Comparison of ENCODE assay signal across 1 cellular context in genomic region chr16:2009791-2010510, GRCh38.
TF ChIP-seq lines count a peak whose summit lies in the region.

Gene ZNF598 (minus strand): TSS chr16:2009821.

TF ChIP-seq in HepG2, 621 proteins besides CTCF, POLR2A, EP300 and RAD21 (continued from another document and continues in another):
- TF ChIP-seq, protein P1, sequence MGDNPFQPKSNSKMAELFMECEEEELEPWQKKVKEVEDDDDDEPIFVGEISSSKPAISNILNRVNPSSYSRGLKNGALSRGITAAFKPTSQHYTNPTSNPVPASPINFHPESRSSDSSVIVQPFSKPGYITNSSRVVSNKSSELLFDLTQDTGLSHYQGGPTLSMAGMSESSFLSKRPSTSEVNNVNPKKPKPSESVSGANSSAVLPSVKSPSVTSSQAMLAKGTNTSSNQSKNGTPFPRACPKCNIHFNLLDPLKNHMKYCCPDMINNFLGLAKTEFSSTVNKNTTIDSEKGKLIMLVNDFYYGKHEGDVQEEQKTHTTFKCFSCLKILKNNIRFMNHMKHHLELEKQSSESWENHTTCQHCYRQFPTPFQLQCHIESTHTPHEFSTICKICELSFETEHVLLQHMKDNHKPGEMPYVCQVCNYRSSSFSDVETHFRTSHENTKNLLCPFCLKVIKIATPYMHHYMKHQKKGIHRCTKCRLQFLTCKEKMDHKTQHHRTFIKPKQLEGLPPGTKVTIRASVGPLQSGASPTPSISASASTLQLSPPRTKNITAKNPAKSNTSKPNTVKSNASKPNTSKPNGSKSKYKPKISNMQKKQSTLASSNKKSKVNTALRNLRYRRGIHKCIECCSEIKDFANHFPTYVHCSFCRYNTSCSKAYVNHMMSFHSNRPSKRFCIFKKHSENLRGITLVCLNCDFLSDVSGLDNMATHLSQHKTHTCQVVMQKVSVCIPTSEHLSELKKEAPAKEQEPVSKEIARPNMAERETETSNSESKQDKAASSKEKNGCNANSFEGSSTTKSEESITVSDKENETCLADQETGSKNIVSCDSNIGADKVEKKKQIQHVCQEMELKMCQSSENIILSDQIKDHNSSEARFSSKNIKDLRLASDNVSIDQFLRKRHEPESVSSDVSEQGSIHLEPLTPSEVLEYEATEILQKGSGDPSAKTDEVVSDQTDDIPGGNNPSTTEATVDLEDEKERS (CRISPR knock-in tag; IDR thresholded peaks at IDR 0.05): peak; percentile 74
- peak; percentile 40 for TF ChIP-seq RBM22 (optimal IDR thresholded peaks at IDR 0.05; ENCODE audit: low read length)
- peak; percentile 63; the same call in 1 of the 2 replicates for TF ChIP-seq GLI4 (CRISPR knock-in tag; IDR thresholded peaks at IDR 0.05; ENCODE audit: borderline replicate concordance)
- peak; percentile 92 for TF ChIP-seq SPEN (CRISPR knock-in tag; IDR thresholded peaks at IDR 0.05; ENCODE audit: low read depth)
- peak; percentile 39; the same call in 1 of the 2 replicates for TF ChIP-seq SIN3A (IDR thresholded peaks at IDR 0.05; ENCODE audit: borderline replicate concordance, low read depth, low read length)
- TF ChIP-seq, protein P2, sequence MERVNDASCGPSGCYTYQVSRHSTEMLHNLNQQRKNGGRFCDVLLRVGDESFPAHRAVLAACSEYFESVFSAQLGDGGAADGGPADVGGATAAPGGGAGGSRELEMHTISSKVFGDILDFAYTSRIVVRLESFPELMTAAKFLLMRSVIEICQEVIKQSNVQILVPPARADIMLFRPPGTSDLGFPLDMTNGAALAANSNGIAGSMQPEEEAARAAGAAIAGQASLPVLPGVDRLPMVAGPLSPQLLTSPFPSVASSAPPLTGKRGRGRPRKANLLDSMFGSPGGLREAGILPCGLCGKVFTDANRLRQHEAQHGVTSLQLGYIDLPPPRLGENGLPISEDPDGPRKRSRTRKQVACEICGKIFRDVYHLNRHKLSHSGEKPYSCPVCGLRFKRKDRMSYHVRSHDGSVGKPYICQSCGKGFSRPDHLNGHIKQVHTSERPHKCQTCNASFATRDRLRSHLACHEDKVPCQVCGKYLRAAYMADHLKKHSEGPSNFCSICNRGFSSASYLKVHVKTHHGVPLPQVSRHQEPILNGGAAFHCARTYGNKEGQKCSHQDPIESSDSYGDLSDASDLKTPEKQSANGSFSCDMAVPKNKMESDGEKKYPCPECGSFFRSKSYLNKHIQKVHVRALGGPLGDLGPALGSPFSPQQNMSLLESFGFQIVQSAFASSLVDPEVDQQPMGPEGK (CRISPR knock-in tag; IDR thresholded peaks at IDR 0.05): 0 out of 2 replicates have a peak, but pooled peaks have one; percentile 22
- peak; percentile 64; the same call in 1 of the 2 replicates for TF ChIP-seq MTA1 (CRISPR knock-in tag; IDR thresholded peaks at IDR 0.05; ENCODE audit: borderline replicate concordance)
- peak; percentile 78; the same call in 1 of the 2 replicates for TF ChIP-seq SRY (CRISPR knock-in tag; IDR thresholded peaks at IDR 0.05)
- TF ChIP-seq, protein P3, sequence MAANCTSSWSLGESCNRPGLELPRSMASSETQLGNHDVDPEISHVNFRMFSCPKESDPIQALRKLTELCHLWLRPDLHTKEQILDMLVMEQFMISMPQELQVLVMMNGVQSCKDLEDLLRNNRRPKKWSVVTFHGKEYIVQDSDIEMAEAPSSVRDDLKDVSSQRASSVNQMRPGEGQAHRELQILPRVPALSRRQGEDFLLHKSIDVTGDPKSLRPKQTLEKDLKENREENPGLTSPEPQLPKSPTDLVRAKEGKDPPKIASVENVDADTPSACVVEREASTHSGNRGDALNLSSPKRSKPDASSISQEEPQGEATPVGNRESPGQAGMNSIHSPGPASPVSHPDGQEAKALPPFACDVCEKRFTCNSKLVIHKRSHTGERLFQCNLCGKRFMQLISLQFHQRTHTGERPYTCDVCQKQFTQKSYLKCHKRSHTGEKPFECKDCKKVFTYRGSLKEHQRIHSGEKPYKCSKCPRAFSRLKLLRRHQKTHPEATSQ (CRISPR knock-in tag; IDR thresholded peaks at IDR 0.05; ENCODE audit: borderline replicate concordance): no peak
- TF ChIP-seq HCFC1 (IDR thresholded peaks at IDR 0.05; ENCODE audit: low read depth, low read length): peak; percentile 54
- TF ChIP-seq NR2F2 (IDR thresholded peaks at IDR 0.05; ENCODE audit: borderline replicate concordance, low read depth): no peak
- TF ChIP-seq ISL2 (CRISPR knock-in tag; IDR thresholded peaks at IDR 0.05): peak; percentile 33; the same call in 1 of the 2 replicates
- TF ChIP-seq NFE2L2 (IDR thresholded peaks at IDR 0.05; ENCODE audit: low read length): no peak
- TF ChIP-seq MEF2D (CRISPR knock-in tag; IDR thresholded peaks at IDR 0.05): peak; percentile 52
- 0 out of 2 replicates have a peak, but pooled peaks have one; percentile 16 for TF ChIP-seq ZBTB43 (CRISPR knock-in tag; conservative IDR thresholded peaks at IDR 0.05)
- no peak for TF ChIP-seq ZNF878 (CRISPR knock-in tag; IDR thresholded peaks at IDR 0.05)
- TF ChIP-seq TMF1 (CRISPR knock-in tag; IDR thresholded peaks at IDR 0.05; ENCODE audit: low read depth): no peak
- TF ChIP-seq, protein P4, sequence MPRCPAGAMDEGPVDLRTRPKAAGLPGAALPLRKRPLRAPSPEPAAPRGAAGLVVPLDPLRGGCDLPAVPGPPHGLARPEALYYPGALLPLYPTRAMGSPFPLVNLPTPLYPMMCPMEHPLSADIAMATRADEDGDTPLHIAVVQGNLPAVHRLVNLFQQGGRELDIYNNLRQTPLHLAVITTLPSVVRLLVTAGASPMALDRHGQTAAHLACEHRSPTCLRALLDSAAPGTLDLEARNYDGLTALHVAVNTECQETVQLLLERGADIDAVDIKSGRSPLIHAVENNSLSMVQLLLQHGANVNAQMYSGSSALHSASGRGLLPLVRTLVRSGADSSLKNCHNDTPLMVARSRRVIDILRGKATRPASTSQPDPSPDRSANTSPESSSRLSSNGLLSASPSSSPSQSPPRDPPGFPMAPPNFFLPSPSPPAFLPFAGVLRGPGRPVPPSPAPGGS (CRISPR knock-in tag; IDR thresholded peaks at IDR 0.05): peak; percentile 62; the same call in 1 of the 2 replicates
- 0 out of 2 replicates have a peak, but pooled peaks have one; percentile 66 for TF ChIP-seq ZNF543 (CRISPR knock-in tag; IDR thresholded peaks at IDR 0.05)
- TF ChIP-seq TSC22D2 (CRISPR knock-in tag; IDR thresholded peaks at IDR 0.05; ENCODE audit: borderline replicate concordance): no peak; the same call in 1 of the 2 replicates
- TF ChIP-seq ZNF350 (CRISPR knock-in tag; IDR thresholded peaks at IDR 0.05; ENCODE audit: borderline replicate concordance, low read depth): peak; percentile 67; the same call in 1 of the 2 replicates
- TF ChIP-seq PRPF4 (IDR thresholded peaks at IDR 0.05; ENCODE audit: low read depth, low read length, poor library complexity, severe bottlenecking): no peak
- no peak for TF ChIP-seq CENPX (CRISPR knock-in tag; IDR thresholded peaks at IDR 0.05)
- TF ChIP-seq, protein P5, sequence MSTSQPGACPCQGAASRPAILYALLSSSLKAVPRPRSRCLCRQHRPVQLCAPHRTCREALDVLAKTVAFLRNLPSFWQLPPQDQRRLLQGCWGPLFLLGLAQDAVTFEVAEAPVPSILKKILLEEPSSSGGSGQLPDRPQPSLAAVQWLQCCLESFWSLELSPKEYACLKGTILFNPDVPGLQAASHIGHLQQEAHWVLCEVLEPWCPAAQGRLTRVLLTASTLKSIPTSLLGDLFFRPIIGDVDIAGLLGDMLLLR (CRISPR knock-in tag; IDR thresholded peaks at IDR 0.05): 0 out of 2 replicates have a peak, but pooled peaks have one; percentile 61
- TF ChIP-seq, protein P6, sequence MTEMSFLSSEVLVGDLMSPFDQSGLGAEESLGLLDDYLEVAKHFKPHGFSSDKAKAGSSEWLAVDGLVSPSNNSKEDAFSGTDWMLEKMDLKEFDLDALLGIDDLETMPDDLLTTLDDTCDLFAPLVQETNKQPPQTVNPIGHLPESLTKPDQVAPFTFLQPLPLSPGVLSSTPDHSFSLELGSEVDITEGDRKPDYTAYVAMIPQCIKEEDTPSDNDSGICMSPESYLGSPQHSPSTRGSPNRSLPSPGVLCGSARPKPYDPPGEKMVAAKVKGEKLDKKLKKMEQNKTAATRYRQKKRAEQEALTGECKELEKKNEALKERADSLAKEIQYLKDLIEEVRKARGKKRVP (CRISPR knock-in tag; IDR thresholded peaks at IDR 0.05): no peak
- TF ChIP-seq PHF21A (CRISPR knock-in tag; IDR thresholded peaks at IDR 0.05): peak; percentile 55
- peak; percentile 49 for TF ChIP-seq ASH2L (IDR thresholded peaks at IDR 0.05; ENCODE audit: insufficient read length, low read depth, low read length)
- peak; percentile 30; the same call in 1 of the 2 replicates for TF ChIP-seq PPARG (CRISPR knock-in tag; conservative IDR thresholded peaks at IDR 0.05)
- no peak for TF ChIP-seq SMARCE1 (IDR thresholded peaks at IDR 0.05; ENCODE audit: borderline replicate concordance)
- peak; percentile 70; the same call in 1 of the 2 replicates for TF ChIP-seq ZNF790 (CRISPR knock-in tag; IDR thresholded peaks at IDR 0.05; ENCODE audit: borderline replicate concordance)
- peak; percentile 53 to 68 for TF ChIP-seq HMGXB4 (CRISPR knock-in tag; IDR thresholded peaks at IDR 0.05; ENCODE audit: borderline replicate concordance in 1 of 2, low read depth in 1 of 2)
- TF ChIP-seq ZNF737 (CRISPR knock-in tag; IDR thresholded peaks at IDR 0.05; ENCODE audit: borderline replicate concordance): no peak
- no peak for TF ChIP-seq FIP1L1 (IDR thresholded peaks at IDR 0.05; ENCODE audit: borderline replicate concordance, insufficient read depth, low read depth, low read length)
- TF ChIP-seq SYNCRIP (IDR thresholded peaks at IDR 0.05; ENCODE audit: insufficient read depth, low read depth, low read length): no peak
- TF ChIP-seq HOMEZ (CRISPR knock-in tag; IDR thresholded peaks at IDR 0.05; ENCODE audit: low read depth): no peak
- peak; percentile 30 for TF ChIP-seq RXRA (CRISPR knock-in tag; IDR thresholded peaks at IDR 0.05)
- TF ChIP-seq, protein P7, sequence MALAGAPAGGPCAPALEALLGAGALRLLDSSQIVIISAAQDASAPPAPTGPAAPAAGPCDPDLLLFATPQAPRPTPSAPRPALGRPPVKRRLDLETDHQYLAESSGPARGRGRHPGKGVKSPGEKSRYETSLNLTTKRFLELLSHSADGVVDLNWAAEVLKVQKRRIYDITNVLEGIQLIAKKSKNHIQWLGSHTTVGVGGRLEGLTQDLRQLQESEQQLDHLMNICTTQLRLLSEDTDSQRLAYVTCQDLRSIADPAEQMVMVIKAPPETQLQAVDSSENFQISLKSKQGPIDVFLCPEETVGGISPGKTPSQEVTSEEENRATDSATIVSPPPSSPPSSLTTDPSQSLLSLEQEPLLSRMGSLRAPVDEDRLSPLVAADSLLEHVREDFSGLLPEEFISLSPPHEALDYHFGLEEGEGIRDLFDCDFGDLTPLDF (CRISPR knock-in tag; IDR thresholded peaks at IDR 0.05): no peak
- TF ChIP-seq ZNF501 (CRISPR knock-in tag; IDR thresholded peaks at IDR 0.05): peak; percentile 62
- TF ChIP-seq, protein P8, sequence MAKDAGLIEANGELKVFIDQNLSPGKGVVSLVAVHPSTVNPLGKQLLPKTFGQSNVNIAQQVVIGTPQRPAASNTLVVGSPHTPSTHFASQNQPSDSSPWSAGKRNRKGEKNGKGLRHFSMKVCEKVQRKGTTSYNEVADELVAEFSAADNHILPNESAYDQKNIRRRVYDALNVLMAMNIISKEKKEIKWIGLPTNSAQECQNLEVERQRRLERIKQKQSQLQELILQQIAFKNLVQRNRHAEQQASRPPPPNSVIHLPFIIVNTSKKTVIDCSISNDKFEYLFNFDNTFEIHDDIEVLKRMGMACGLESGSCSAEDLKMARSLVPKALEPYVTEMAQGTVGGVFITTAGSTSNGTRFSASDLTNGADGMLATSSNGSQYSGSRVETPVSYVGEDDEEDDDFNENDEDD (CRISPR knock-in tag; IDR thresholded peaks at IDR 0.05; ENCODE audit: borderline replicate concordance): peak; percentile 31
- TF ChIP-seq IRX3 (CRISPR knock-in tag; IDR thresholded peaks at IDR 0.05; ENCODE audit: borderline replicate concordance, low read depth): no peak
- TF ChIP-seq, protein P9, sequence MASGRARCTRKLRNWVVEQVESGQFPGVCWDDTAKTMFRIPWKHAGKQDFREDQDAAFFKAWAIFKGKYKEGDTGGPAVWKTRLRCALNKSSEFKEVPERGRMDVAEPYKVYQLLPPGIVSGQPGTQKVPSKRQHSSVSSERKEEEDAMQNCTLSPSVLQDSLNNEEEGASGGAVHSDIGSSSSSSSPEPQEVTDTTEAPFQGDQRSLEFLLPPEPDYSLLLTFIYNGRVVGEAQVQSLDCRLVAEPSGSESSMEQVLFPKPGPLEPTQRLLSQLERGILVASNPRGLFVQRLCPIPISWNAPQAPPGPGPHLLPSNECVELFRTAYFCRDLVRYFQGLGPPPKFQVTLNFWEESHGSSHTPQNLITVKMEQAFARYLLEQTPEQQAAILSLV (CRISPR knock-in tag; IDR thresholded peaks at IDR 0.05; ENCODE audit: borderline replicate concordance): peak; percentile 68
